ENCODE assay signal across 8 cellular contexts in genomic region chr1:115642168-115643072, GRCh38. TPM values are rescaled to one million over a fixed set of nuclear protein-coding genes. Genes with fewer than 3 reads are reported as not detected.
DNase-seq lines count a peak whose midpoint lies in the region; ATAC-seq and TF ChIP-seq lines count a peak whose summit lies in the region.

No MANE protein-coding gene starts in this region.

- H3K9me3 Mint-ChIP-seq in progenitor cell of endocrine pancreas (ENCODE audit: low read depth), result peaks cover 20% of the 10 kb centered on the region

- TF ChIP-seq POLR2A in heart left ventricle (IDR thresholded peaks at IDR 0.05), result no peak

- H3K4me1 ChIP-seq in heart left ventricle, result peaks cover 0 to 37% (median 19%) of the 10 kb centered on the region in 12 donors

- peak overlapping the region; percentile 78 to 96 (median 90) for H3K4me3 ChIP-seq in heart left ventricle

- H3K27ac ChIP-seq in heart left ventricle, result peak overlapping the region in 11 of 12 donors; percentile 58 to 88 (median 76)

- H3K27ac Mint-ChIP-seq in progenitor cell of endocrine pancreas, result peak overlapping the region; percentile 98

- ATAC-seq in GM19043 (IDR thresholded peaks at IDR 0.05; ENCODE audit: low read depth, unreplicated experiment), result peak; percentile 56
- ATAC-seq in HG03103 (IDR thresholded peaks at IDR 0.05; ENCODE audit: low read depth, unreplicated experiment), result peak; percentile 63
- peak; percentile 44 to 74 (median 74) for ATAC-seq in heart left ventricle

- H3K36me3 ChIP-seq in heart left ventricle, result no peaks in the 10 kb centered on the region

- WGBS in heart left ventricle, 4 donors, result 0 to 1% (median 0%) methylated on average over 30 to 78 of the region's 78 CpGs

- peaks cover 29% of the 10 kb centered on the region for H3K4me1 Mint-ChIP-seq in progenitor cell of endocrine pancreas (ENCODE audit: low read depth)

- in situ Hi-C loops in Caki2 (cut with HindIII; ENCODE audit: low pct_unique_long_range_greater_than_20kb, low sequenced_read_pairs), result no loop called here

- peak overlapping the region; percentile 92 for H3K4me3 Mint-ChIP-seq in progenitor cell of endocrine pancreas (ENCODE audit: low read depth)

- peak; percentile 63 for DNase-seq in Caki2 (ENCODE audit: low read depth)
- DNase-seq in NCI-H510A treated with DMSO at 0.1 percent for 48 hours (lab: John Stamatoyannopoulos, UW), result peak; percentile 34
- peak; percentile 21 for DNase-seq in activated gamma-delta T cell (lab: John Stamatoyannopoulos, UW)
- peak; percentile 35 to 72 (median 42) for DNase-seq in heart left ventricle
- DNase-seq in progenitor cell of endocrine pancreas (ENCODE audit: low spot score, unreplicated experiment), result peak; percentile 51
- DNase-seq in NCI-H446 treated with DMSO at 0.1 percent for 48 hours (lab: John Stamatoyannopoulos, UW), result no peak

- no peaks in the 10 kb centered on the region for H3K27me3 ChIP-seq in heart left ventricle

- H3K9me3 ChIP-seq in heart left ventricle, result peaks cover 0 to 26% (median 4%) of the 10 kb centered on the region in 12 donors

- no peaks in the 10 kb centered on the region for H3K36me3 Mint-ChIP-seq in progenitor cell of endocrine pancreas (ENCODE audit: insufficient read depth)

- intact Hi-C loops in heart left ventricle (cut with DNase I), result loop anchor here in 7 of 10 donors (2.0 to 10.0 kb wide), 3 partner anchors 62 to 65 kb away; no protein-coding TSS in a partner anchor

- H3K27me3 Mint-ChIP-seq in progenitor cell of endocrine pancreas, result no peaks in the 10 kb centered on the region

- peak in 7 of 12 donors; percentile 8 to 37 (median 16) for TF ChIP-seq CTCF in heart left ventricle (IDR thresholded peaks at IDR 0.05)
- TF ChIP-seq CTCF in progenitor cell of endocrine pancreas (IDR thresholded peaks at IDR 0.05; ENCODE audit: unreplicated experiment), result peak; percentile 19

RNA-seq across cellular contexts. Expression of gene VANGL1, which starts 0.7 kb away (rescaled TPM):
- 1.6 and 3.6 TPM in 2 replicates for total RNA-seq in Caki2 (2014; rRNA removed; shearing (Covaris generic); ENCODE audit: low replicate concordance)
- total RNA-seq in heart left ventricle (10 to 100 TPM in 1 of 9 donors, 1 to 10 TPM in 8; 6.2 to 11.5 (median 8.2) TPM), progenitor cell of endocrine pancreas (22.9 and 25.8 TPM in 2 replicates)
- polyA plus RNA-seq in heart left ventricle, result 1 to 10 TPM; 1.4 to 4.4 TPM
